8 cellular contexts compared by ENCODE assay signal in the genomic region with DNA sequence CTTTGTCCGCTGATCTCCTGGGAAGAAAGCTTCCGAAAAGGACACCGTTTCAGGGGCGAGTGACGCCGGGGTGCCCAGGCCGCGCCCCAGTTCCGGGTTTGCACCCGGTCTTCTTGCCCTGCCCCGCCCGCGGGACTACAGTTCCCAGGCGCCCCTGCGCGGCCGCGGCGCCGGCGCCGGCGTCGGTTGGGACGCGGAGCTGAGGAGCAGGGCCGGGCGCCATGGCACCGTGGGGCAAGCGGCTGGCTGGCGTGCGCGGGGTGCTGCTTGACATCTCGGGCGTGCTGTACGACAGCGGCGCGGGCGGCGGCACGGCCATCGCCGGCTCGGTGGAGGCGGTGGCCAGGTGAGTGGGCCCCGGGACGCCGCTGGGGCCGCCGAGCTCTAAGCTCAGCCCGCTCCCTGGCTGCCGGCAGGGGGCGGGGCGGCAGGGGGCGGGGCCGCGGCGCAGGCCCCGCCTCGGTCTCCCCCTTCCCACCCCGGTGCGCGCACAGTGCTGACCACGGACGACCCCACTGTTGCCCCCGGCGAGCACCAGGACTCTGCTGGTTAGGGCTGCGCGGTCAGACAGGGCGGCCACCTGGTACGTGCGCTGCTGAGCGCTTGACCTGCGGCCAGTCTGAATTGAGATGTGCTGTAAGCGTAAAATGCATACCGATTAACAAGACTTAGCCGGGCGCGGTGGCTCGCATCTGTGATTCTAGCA. TPM values are rescaled to one million over a fixed set of nuclear protein-coding genes. Genes with fewer than 3 reads are reported as not detected.
A peak's percentile ranks its signal among the peaks of the same experiment; 100 is the strongest.
DNase-seq lines count a peak whose midpoint lies in the region; ATAC-seq and TF ChIP-seq lines count a peak whose summit lies in the region.

A gene with protein sequence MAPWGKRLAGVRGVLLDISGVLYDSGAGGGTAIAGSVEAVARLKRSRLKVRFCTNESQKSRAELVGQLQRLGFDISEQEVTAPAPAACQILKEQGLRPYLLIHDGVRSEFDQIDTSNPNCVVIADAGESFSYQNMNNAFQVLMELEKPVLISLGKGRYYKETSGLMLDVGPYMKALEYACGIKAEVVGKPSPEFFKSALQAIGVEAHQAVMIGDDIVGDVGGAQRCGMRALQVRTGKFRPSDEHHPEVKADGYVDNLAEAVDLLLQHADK (plus strand): TSS at position 182 of the 706 bp plus-strand sequence. CDS start 40 bp downstream, at position 222.

- H3K36me3 Mint-ChIP-seq in neural crest cell (ENCODE audit: low read depth): no peaks in the 10 kb centered on the region

- H3K9me3 Mint-ChIP-seq in neural crest cell: no peaks in the 10 kb centered on the region
- H3K9me3 Mint-ChIP-seq in stimulated activated naive CD8-positive, alpha-beta T cell treated with anti-CD3 and anti-CD28 coated beads, Interleukin-15, amount 100 ng/mL, for 72 hours: peaks cover 0 to 4% of the 10 kb centered on the region in 2 donors

- H3K27me3 ChIP-seq in HUES64 (ENCODE audit: insufficient read depth, low read length): peaks cover 6% of the 10 kb centered on the region; the same call in 1 of the 2 replicates
- H3K27me3 ChIP-seq in RWPE2 (ENCODE audit: insufficient read depth, poor library complexity, severe bottlenecking): no peaks in the 10 kb centered on the region

- H3K4me3 ChIP-seq in HUES64 (ENCODE audit: low read length) (peak within 1 kb of the TSS; percentile 74), RWPE2 (ENCODE audit: severe bottlenecking) (peak within 1 kb of the TSS; percentile 94)

- 2% methylated on average over 81 of the region's 81 CpGs for WGBS in HUES64

- TF ChIP-seq CTCF in RWPE2 (IDR thresholded peaks at IDR 0.05; ENCODE audit: poor library complexity, severe bottlenecking): peak; percentile 31
- peak; percentile 64 for TF ChIP-seq CTCF in neural crest cell (conservative IDR thresholded peaks at IDR 0.05)

- peaks cover 21% of the 10 kb centered on the region for H3K27me3 Mint-ChIP-seq in neural crest cell (ENCODE audit: low read depth)
- H3K27me3 Mint-ChIP-seq in stimulated activated naive CD8-positive, alpha-beta T cell treated with anti-CD3 and anti-CD28 coated beads, Interleukin-15, amount 100 ng/mL, for 72 hours: peaks cover 18% of the 10 kb centered on the region

- no peak within 1 kb of the TSS for H3K27ac Mint-ChIP-seq in neural crest cell (ENCODE audit: unreplicated experiment)
- peak within 1 kb of the TSS; percentile 95 to 97 for H3K27ac Mint-ChIP-seq in stimulated activated naive CD8-positive, alpha-beta T cell treated with anti-CD3 and anti-CD28 coated beads, Interleukin-15, amount 100 ng/mL, for 72 hours

- DNase-seq in DMS79 treated with DMSO at 0.1 percent for 48 hours (lab: John Stamatoyannopoulos, UW) (peak; percentile 37), RWPE2 (ENCODE audit: low spot score) (no peak), fibroblast of the conjunctiva (ENCODE audit: low read depth) (peak; percentile 47), neural crest cell (ENCODE audit: low read depth, low spot score) (peak; percentile 67)
- DNase-seq in activated effector memory CD4-positive, alpha-beta T cell treated with Interleukin-2 at 50 U/mL for 16 hours: peak; percentile 85
- peak; percentile 87 to 89 for DNase-seq in stimulated activated naive CD8-positive, alpha-beta T cell treated with anti-CD3 and anti-CD28 coated beads, Interleukin-15, amount 100 ng/mL, for 72 hours

- H3K27ac ChIP-seq in HUES64 (ENCODE audit: low read depth, low read length) (peak within 1 kb of the TSS; percentile 72; the same call in 1 of the 2 replicates), RWPE2 (ENCODE audit: poor library complexity, severe bottlenecking) (peak within 1 kb of the TSS; percentile 23)

- H3K36me3 ChIP-seq in HUES64 (ENCODE audit: insufficient read depth, low read length) (no peaks in the 10 kb centered on the region), RWPE2 (ENCODE audit: low read depth) (no peaks in the 10 kb centered on the region)

- H3K4me1 Mint-ChIP-seq in neural crest cell: peaks cover 16% of the 10 kb centered on the region
- H3K4me1 Mint-ChIP-seq in stimulated activated naive CD8-positive, alpha-beta T cell treated with anti-CD3 and anti-CD28 coated beads, Interleukin-15, amount 100 ng/mL, for 72 hours: peaks cover 37% of the 10 kb centered on the region

- H3K4me1 ChIP-seq in HUES64 (ENCODE audit: insufficient read depth, low read length) (peaks cover 23% of the 10 kb centered on the region), RWPE2 (ENCODE audit: insufficient read depth, poor library complexity, severe bottlenecking) (no peaks in the 10 kb centered on the region)

- peak within 1 kb of the TSS; percentile 91 for H3K4me3 Mint-ChIP-seq in neural crest cell
- H3K4me3 Mint-ChIP-seq in stimulated activated naive CD8-positive, alpha-beta T cell treated with anti-CD3 and anti-CD28 coated beads, Interleukin-15, amount 100 ng/mL, for 72 hours: peak within 1 kb of the TSS; percentile 86 to 92

- H3K9me3 ChIP-seq in HUES64 (ENCODE audit: insufficient read depth, low read depth, low read length) (no peaks in the 10 kb centered on the region), RWPE2 (ENCODE audit: severe bottlenecking) (no peaks in the 10 kb centered on the region)

- H3K9ac ChIP-seq in HUES64 (ENCODE audit: low read depth, low read length): peak within 1 kb of the TSS; percentile 65

- ATAC-seq in GM21515 (IDR thresholded peaks at IDR 0.05; ENCODE audit: unreplicated experiment) (peak; percentile 95), RWPE2 (ENCODE audit: low read depth) (peak; percentile 95)
- ATAC-seq in stimulated activated naive CD8-positive, alpha-beta T cell treated with anti-CD3 and anti-CD28 coated beads, Interleukin-15, amount 100 ng/mL, for 72 hours: peak; percentile 99

RNA-seq across cellular contexts. Expression of the gene that starts here (rescaled TPM):
- polyA plus RNA-seq in HUES64 (2013, experiment 1 of 2): 13.3 TPM
- 19.1 TPM for polyA plus RNA-seq in HUES64 (2013, experiment 2 of 2)
- total RNA-seq in neural crest cell: 8.0 and 8.8 TPM in 2 replicates
